ENCODE assay signal across 19 cellular contexts in the genomic region with DNA sequence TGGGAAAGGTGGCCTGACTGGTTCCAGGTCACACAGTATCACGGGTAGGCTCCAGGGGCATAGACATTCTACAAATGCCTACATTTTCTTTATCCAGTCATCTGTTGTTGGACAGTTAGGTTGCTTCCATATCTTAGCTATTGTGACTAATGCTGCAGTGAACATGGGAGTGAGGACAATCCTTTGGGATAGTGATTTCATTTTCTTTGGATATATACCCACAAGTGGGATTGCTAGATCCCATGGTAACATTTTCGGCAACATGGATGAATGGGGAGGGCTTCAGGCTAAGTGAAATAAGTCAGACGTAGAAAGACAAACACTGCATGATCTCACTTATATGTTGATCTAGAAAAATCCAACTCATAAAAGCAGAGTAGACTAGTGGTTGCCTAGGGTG.
"Had no signal": no experiment of that assay in that cellular context is flagged by ENCODE, and none has a peak within 500 bp of the region (broad histone marks: within the 10 kb centered on the region; RNA-seq: fewer than 3 reads in every experiment).

No MANE protein-coding gene starts in this region.

- H3K4me1 Mint-ChIP-seq: central memory CD8-positive, alpha-beta T cell; memory B cell; naive thymus-derived CD4-positive, alpha-beta T cell; stimulated activated effector memory CD8-positive, alpha-beta T cell treated with anti-CD3 and anti-CD28 coated beads, Interleukin-12 subunit alpha, Interleukin-12 subunit beta, amount 100 ng/mL, for 72 hours had no signal

- H3K4me1 ChIP-seq: left ventricle myocardium inferior, lower lobe of right lung, pancreas, upper lobe of right lung, vagina had no signal

- H3K27ac Mint-ChIP-seq: memory B cell; naive thymus-derived CD4-positive, alpha-beta T cell; nephron progenitor cell; progenitor cell of endocrine pancreas; stimulated activated effector memory CD8-positive, alpha-beta T cell treated with anti-CD3 and anti-CD28 coated beads, Interleukin-12 subunit alpha, Interleukin-12 subunit beta, amount 100 ng/mL, for 72 hours had no signal

- ATAC-seq: naive thymus-derived CD4-positive, alpha-beta T cell; stimulated activated effector memory CD8-positive, alpha-beta T cell treated with anti-CD3 and anti-CD28 coated beads, Interleukin-12 subunit alpha, Interleukin-12 subunit beta, amount 100 ng/mL, for 72 hours; stimulated activated naive CD8-positive, alpha-beta T cell treated with anti-CD3 and anti-CD28 coated beads, Interleukin-15, Interleukin-2, amounts not matched to agents 100 U/mL and 50 U/mL, for 24 hours had no signal

- H3K36me3 Mint-ChIP-seq: memory B cell; naive thymus-derived CD4-positive, alpha-beta T cell; stimulated activated effector memory CD8-positive, alpha-beta T cell treated with anti-CD3 and anti-CD28 coated beads, Interleukin-12 subunit alpha, Interleukin-12 subunit beta, amount 100 ng/mL, for 72 hours had no signal

- H3K9me3 ChIP-seq: left ventricle myocardium inferior, lower lobe of right lung, pancreas, tibial artery, upper lobe of right lung, vagina had no signal

- H3K27me3 Mint-ChIP-seq: central memory CD8-positive, alpha-beta T cell; memory B cell; naive thymus-derived CD4-positive, alpha-beta T cell had no signal

- H3K4me3 Mint-ChIP-seq: central memory CD8-positive, alpha-beta T cell; memory B cell; naive thymus-derived CD4-positive, alpha-beta T cell; nephron progenitor cell; stimulated activated effector memory CD8-positive, alpha-beta T cell treated with anti-CD3 and anti-CD28 coated beads, Interleukin-12 subunit alpha, Interleukin-12 subunit beta, amount 100 ng/mL, for 72 hours had no signal

- H3K27me3 ChIP-seq: dorsolateral prefrontal cortex, foreskin keratinocyte, vagina had no signal

- H3K4me3 ChIP-seq: dorsolateral prefrontal cortex, left ventricle myocardium inferior, lower lobe of right lung, pancreas, tibial artery, upper lobe of right lung, vagina had no signal

- H3K36me3 ChIP-seq: left ventricle myocardium inferior, lower lobe of right lung, pancreas, tibial artery, upper lobe of right lung, vagina had no signal

- DNase-seq: cortex of kidney; effector CD8-positive, alpha-beta T cell; left ventricle myocardium inferior; lower lobe of right lung; naive thymus-derived CD4-positive, alpha-beta T cell; stimulated activated CD4-positive, alpha-beta T cell treated with anti-CD3 and anti-CD28 coated beads, Interleukin-4, amount 100 ng/mL, for 1 hour; stimulated activated CD8-positive, alpha-beta memory T cell treated with anti-CD3 and anti-CD28 coated beads, Interleukin-4, amount 100 ng/mL, for 48 hours; stimulated activated naive CD8-positive, alpha-beta T cell treated with anti-CD3 and anti-CD28 coated beads, Interleukin-15, Interleukin-2, amounts not matched to agents 100 U/mL and 50 U/mL, for 24 hours; upper lobe of right lung had no signal

- H3K27ac ChIP-seq: foreskin keratinocyte, left ventricle myocardium inferior, lower lobe of right lung, pancreas, tibial artery, upper lobe of right lung, vagina had no signal
